Comparison of ENCODE assay signal across 29 cellular contexts in the genomic region with DNA sequence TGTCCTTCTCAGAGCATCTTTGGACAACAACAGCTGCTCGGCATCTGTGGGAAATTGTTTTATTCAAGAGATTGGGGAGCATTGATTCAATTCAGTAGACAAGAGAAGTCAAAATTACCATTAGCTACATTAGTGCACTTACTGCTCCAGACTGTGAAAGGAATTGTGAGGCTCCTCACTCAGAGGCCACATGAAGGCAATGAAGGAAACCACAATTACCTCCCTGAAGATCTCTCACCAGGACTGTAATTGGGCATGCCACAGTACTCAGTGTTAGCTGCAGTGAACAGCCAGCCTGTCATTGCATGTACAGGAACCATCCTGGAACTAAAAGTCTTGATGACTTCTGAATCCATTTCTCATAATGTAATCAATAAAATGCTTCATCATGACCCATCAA.
"Had no signal": no experiment of that assay in that cellular context is flagged by ENCODE, and none has a peak within 500 bp of the region (broad histone marks: within the 10 kb centered on the region; RNA-seq: fewer than 3 reads in every experiment).

No MANE protein-coding gene starts in this region.

- H3K27me3 ChIP-seq: dorsolateral prefrontal cortex, gastrocnemius medialis had no signal

- H3K9me3 ChIP-seq: gastrocnemius medialis, thoracic aorta had no signal

- DNase-seq: activated CD4-positive, CD25-positive, alpha-beta regulatory T cell treated with anti-CD3 and anti-CD28 coated beads, Interleukin-2, amount 50 U/mL, for 72 hours; activated CD8-positive, alpha-beta memory T cell treated with anti-CD3 and anti-CD28 coated beads, Interleukin-2, amount 50 U/mL, for 48 hours; activated effector memory CD4-positive, alpha-beta T cell treated with anti-CD3 and anti-CD28 coated beads, Interleukin-2, amount 50 U/mL, for 16 hours; activated naive CD4-positive, alpha-beta T cell treated with anti-CD3 and anti-CD28 coated beads, Interleukin-2, amount 10 ng/mL, durations not matched to agents 7 days and 5 days; activated T-cell treated with anti-CD3 and anti-CD28 coated beads, Interleukin-2, amount 50 U/mL, for 48 hours; aorta; central memory CD4-positive, alpha-beta T cell; dorsolateral prefrontal cortex; effector memory CD8-positive, alpha-beta T cell; gastrocnemius medialis; head of caudate nucleus; islet precursor cell; left cardiac atrium; midbrain; nephron progenitor cell; occipital lobe; posterior cingulate gyrus; stimulated activated CD4-positive, alpha-beta T cell treated with anti-CD3 and anti-CD28 coated beads, Interleukin-2, amount 100 ng/mL, for 48 hours; stimulated activated CD8-positive, alpha-beta memory T cell treated with anti-CD3 and anti-CD28 coated beads, Interleukin-4, amount 100 ng/mL, for 48 hours; stimulated activated naive B cell treated with anti-CD40 and anti-IgM and Interleukin-4, amounts not matched to agents 10 μg/mL and 1 μg/mL and 100 μg/mL, for 72 hours; SW 1271; WERI-Rb-1 had no signal

- H3K27ac Mint-ChIP-seq: activated naive CD4-positive, alpha-beta T cell treated with anti-CD3 and anti-CD28 coated beads, Interleukin-2, amount 10 ng/mL, durations not matched to agents 7 days and 5 days; effector memory CD8-positive, alpha-beta T cell; nephron progenitor cell; stimulated activated naive B cell treated with anti-CD40 and anti-IgM and Interleukin-4, amounts not matched to agents 10 μg/mL and 1 μg/mL and 100 μg/mL, for 72 hours; type B pancreatic cell had no signal

- H3K27me3 Mint-ChIP-seq: activated naive CD4-positive, alpha-beta T cell treated with anti-CD3 and anti-CD28 coated beads, Interleukin-2, amount 10 ng/mL, durations not matched to agents 7 days and 5 days; effector memory CD8-positive, alpha-beta T cell; stimulated activated naive B cell treated with anti-CD40 and anti-IgM and Interleukin-4, amounts not matched to agents 10 μg/mL and 1 μg/mL and 100 μg/mL, for 72 hours; type B pancreatic cell had no signal

- H3K9me3 Mint-ChIP-seq: activated naive CD4-positive, alpha-beta T cell treated with anti-CD3 and anti-CD28 coated beads, Interleukin-2, amount 10 ng/mL, durations not matched to agents 7 days and 5 days; nephron progenitor cell; stimulated activated naive B cell treated with anti-CD40 and anti-IgM and Interleukin-4, amounts not matched to agents 10 μg/mL and 1 μg/mL and 100 μg/mL, for 72 hours; type B pancreatic cell had no signal

- H3K4me3 Mint-ChIP-seq: activated naive CD4-positive, alpha-beta T cell treated with anti-CD3 and anti-CD28 coated beads, Interleukin-2, amount 10 ng/mL, durations not matched to agents 7 days and 5 days; effector memory CD8-positive, alpha-beta T cell; nephron progenitor cell; stimulated activated naive B cell treated with anti-CD40 and anti-IgM and Interleukin-4, amounts not matched to agents 10 μg/mL and 1 μg/mL and 100 μg/mL, for 72 hours; type B pancreatic cell had no signal

- H3K36me3 Mint-ChIP-seq: activated naive CD4-positive, alpha-beta T cell treated with anti-CD3 and anti-CD28 coated beads, Interleukin-2, amount 10 ng/mL, durations not matched to agents 7 days and 5 days; type B pancreatic cell had no signal

- ATAC-seq: effector memory CD8-positive, alpha-beta T cell; esophagus mucosa; gastrocnemius medialis; left cardiac atrium; sciatic nerve; stimulated activated naive B cell treated with anti-CD40 and anti-IgM and Interleukin-4, amounts not matched to agents 10 μg/mL and 1 μg/mL and 100 μg/mL, for 72 hours had no signal

- H3K4me1 Mint-ChIP-seq: nephron progenitor cell; stimulated activated naive B cell treated with anti-CD40 and anti-IgM and Interleukin-4, amounts not matched to agents 10 μg/mL and 1 μg/mL and 100 μg/mL, for 72 hours had no signal

- H3K4me3 ChIP-seq: dorsolateral prefrontal cortex, gastrocnemius medialis, smooth muscle cell, thoracic aorta had no signal

- H3K4me1 ChIP-seq: gastrocnemius medialis had no signal

- H3K27ac ChIP-seq: gastrocnemius medialis, thoracic aorta, WERI-Rb-1 had no signal

- H3K36me3 ChIP-seq: gastrocnemius medialis, WERI-Rb-1 had no signal

- FAIRE-seq: colon, endothelial cell of umbilical vein had no signal
